ENCODE assay signal across 1 cellular context in the genomic region with DNA sequence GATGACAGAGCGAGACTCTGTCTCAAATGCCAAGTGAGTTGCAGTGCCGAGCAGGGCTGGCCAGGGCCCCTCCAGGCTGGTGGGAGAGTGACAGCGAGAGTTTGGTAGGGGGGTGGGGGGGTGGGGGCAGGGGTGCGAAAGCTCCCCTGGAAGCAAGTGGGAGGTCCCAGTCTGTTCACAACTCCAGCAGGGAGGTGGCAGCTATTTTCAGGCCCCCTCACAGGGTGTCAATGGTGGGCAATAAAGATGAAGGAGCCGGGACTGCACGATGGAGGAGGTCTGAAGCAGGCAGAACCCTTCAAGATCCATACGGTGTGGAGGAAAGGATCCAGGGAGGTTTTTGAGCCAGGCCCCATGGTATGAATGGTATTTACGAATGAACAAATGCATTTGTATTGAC.
TF ChIP-seq lines count a peak whose summit lies in the region.

No MANE protein-coding gene starts in this region.

TF ChIP-seq in IMR-90, 13 proteins besides CTCF, POLR2A, EP300 and RAD21 (continued from another document):
- no peak for TF ChIP-seq BHLHE40 (IDR thresholded peaks at IDR 0.05; ENCODE audit: low read depth, low read length)
- TF ChIP-seq NFE2L2 (IDR thresholded peaks at IDR 0.05; ENCODE audit: low read depth, low read length) = no peak
- TF ChIP-seq RCOR1 (IDR thresholded peaks at IDR 0.05; ENCODE audit: insufficient replicate concordance, low read length) = no peak
- TF ChIP-seq MXI1 (IDR thresholded peaks at IDR 0.05; ENCODE audit: borderline replicate concordance, low read depth, low read length) = no peak
- TF ChIP-seq SMC3 (IDR thresholded peaks at IDR 0.05; ENCODE audit: low read depth, low read length) = no peak
- no peak for TF ChIP-seq MAFK (IDR thresholded peaks at IDR 0.05; ENCODE audit: low read depth, low read length)
- TF ChIP-seq MAZ (IDR thresholded peaks at IDR 0.05; ENCODE audit: borderline replicate concordance, low read depth, low read length) = no peak
- no peak for TF ChIP-seq CEBPB (IDR thresholded peaks at IDR 0.05; ENCODE audit: low read depth, low read length)
